1 cellular context compared by ENCODE assay signal in the genomic region with DNA sequence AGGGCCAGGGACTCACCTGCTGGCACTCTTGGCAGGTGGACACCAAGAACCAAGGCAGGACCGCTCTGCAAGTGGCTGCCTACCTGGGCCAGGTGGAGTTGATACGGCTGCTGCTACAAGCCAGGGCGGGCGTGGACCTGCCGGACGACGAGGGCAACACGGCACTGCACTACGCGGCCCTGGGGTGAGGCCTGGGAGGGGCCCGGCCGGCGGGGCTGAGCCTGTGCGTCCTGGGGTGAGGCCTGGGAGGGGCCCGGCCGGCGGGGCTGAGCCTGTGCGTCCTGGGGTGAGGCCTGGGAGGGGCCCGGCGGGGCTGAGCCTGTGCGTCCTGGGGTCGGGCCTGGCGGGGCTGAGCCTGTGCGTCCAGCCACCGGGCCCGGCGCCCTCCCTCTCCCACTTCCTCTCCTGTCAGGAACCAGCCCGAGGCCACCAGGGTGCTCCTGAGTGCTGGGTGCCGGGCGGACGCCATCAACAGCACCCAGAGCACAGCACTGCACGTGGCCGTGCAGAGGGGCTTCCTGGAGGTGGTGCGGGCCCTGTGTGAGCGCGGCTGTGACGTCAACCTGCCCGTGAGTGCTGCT.
TF ChIP-seq lines count a peak whose summit lies in the region.

No MANE protein-coding gene starts in this region.

TF ChIP-seq in HEK293, 187 proteins besides CTCF, POLR2A, EP300 and RAD21 (continued from another document):
- TF ChIP-seq, protein P1, sequence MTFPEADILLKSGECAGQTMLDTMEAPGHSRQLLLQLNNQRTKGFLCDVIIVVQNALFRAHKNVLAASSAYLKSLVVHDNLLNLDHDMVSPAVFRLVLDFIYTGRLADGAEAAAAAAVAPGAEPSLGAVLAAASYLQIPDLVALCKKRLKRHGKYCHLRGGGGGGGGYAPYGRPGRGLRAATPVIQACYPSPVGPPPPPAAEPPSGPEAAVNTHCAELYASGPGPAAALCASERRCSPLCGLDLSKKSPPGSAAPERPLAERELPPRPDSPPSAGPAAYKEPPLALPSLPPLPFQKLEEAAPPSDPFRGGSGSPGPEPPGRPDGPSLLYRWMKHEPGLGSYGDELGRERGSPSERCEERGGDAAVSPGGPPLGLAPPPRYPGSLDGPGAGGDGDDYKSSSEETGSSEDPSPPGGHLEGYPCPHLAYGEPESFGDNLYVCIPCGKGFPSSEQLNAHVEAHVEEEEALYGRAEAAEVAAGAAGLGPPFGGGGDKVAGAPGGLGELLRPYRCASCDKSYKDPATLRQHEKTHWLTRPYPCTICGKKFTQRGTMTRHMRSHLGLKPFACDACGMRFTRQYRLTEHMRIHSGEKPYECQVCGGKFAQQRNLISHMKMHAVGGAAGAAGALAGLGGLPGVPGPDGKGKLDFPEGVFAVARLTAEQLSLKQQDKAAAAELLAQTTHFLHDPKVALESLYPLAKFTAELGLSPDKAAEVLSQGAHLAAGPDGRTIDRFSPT (tag by site-specific recombination; IDR thresholded peaks at IDR 0.05), result no peak
- no peak for TF ChIP-seq TRIM28 (IDR thresholded peaks at IDR 0.05; ENCODE audit: borderline replicate concordance, low read length)
- TF ChIP-seq ZNF660 (tag by site-specific recombination; IDR thresholded peaks at IDR 0.05), result no peak
- no peak for TF ChIP-seq ZBTB21 (tag by site-specific recombination; IDR thresholded peaks at IDR 0.05)
- TF ChIP-seq ZEB2 (tag by site-specific recombination; IDR thresholded peaks at IDR 0.05), result no peak
- TF ChIP-seq ZNF311 (tag by site-specific recombination; IDR thresholded peaks at IDR 0.05; ENCODE audit: borderline replicate concordance), result no peak
- TF ChIP-seq, protein P2, sequence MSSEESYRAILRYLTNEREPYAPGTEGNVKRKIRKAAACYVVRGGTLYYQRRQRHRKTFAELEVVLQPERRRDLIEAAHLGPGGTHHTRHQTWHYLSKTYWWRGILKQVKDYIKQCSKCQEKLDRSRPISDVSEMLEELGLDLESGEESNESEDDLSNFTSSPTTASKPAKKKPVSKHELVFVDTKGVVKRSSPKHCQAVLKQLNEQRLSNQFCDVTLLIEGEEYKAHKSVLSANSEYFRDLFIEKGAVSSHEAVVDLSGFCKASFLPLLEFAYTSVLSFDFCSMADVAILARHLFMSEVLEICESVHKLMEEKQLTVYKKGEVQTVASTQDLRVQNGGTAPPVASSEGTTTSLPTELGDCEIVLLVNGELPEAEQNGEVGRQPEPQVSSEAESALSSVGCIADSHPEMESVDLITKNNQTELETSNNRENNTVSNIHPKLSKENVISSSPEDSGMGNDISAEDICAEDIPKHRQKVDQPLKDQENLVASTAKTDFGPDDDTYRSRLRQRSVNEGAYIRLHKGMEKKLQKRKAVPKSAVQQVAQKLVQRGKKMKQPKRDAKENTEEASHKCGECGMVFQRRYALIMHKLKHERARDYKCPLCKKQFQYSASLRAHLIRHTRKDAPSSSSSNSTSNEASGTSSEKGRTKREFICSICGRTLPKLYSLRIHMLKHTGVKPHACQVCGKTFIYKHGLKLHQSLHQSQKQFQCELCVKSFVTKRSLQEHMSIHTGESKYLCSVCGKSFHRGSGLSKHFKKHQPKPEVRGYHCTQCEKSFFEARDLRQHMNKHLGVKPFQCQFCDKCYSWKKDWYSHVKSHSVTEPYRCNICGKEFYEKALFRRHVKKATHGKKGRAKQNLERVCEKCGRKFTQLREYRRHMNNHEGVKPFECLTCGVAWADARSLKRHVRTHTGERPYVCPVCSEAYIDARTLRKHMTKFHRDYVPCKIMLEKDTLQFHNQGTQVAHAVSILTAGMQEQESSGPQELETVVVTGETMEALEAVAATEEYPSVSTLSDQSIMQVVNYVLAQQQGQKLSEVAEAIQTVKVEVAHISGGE (tag by site-specific recombination; conservative IDR thresholded peaks at IDR 0.05; ENCODE audit: low read depth), result no peak
- no peak for TF ChIP-seq PRDM1 (tag by site-specific recombination; IDR thresholded peaks at IDR 0.05)
- TF ChIP-seq KLF1 (tag by site-specific recombination; IDR thresholded peaks at IDR 0.05), result peak; percentile 88
- TF ChIP-seq, protein P3, sequence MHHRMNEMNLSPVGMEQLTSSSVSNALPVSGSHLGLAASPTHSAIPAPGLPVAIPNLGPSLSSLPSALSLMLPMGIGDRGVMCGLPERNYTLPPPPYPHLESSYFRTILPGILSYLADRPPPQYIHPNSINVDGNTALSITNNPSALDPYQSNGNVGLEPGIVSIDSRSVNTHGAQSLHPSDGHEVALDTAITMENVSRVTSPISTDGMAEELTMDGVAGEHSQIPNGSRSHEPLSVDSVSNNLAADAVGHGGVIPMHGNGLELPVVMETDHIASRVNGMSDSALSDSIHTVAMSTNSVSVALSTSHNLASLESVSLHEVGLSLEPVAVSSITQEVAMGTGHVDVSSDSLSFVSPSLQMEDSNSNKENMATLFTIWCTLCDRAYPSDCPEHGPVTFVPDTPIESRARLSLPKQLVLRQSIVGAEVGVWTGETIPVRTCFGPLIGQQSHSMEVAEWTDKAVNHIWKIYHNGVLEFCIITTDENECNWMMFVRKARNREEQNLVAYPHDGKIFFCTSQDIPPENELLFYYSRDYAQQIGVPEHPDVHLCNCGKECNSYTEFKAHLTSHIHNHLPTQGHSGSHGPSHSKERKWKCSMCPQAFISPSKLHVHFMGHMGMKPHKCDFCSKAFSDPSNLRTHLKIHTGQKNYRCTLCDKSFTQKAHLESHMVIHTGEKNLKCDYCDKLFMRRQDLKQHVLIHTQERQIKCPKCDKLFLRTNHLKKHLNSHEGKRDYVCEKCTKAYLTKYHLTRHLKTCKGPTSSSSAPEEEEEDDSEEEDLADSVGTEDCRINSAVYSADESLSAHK (tag by site-specific recombination; IDR thresholded peaks at IDR 0.05), result no peak
